Comparison of ENCODE assay signal across 15 cellular contexts in the genomic region with DNA sequence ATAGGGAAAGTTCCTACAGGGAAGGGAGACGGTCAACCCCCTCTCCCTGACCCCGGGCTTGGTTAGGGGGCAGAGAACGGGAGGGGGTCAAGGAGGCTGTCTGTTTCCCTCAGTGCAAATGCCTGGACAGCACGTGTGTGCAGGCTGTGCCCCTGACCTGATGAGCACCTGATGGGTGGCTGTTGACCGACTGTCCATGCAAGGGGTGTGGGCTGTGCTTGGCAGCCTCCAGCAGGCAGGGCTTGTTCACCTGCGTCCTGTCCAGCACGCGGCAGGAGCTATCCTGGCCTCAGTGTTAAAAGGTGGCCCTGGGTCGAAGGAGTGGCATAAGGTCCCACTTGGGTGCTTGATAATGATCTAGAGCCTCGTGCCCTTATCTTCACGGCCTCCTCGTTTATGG.
"Had no signal": no experiment of that assay in that cellular context is flagged by ENCODE, and none has a peak within 500 bp of the region (broad histone marks: within the 10 kb centered on the region; RNA-seq: fewer than 3 reads in every experiment).

No MANE protein-coding gene starts in this region.

- H3K27ac ChIP-seq: foreskin keratinocyte, lower lobe of right lung, pancreas had no signal

- H3K9me3 ChIP-seq: esophagus squamous epithelium, lower lobe of right lung, pancreas had no signal

- DNase-seq: activated CD4-positive, alpha-beta T cell treated with anti-CD3 and anti-CD28 coated beads, Interleukin-2, amount 50 U/mL, for 1 hour; activated CD8-positive, alpha-beta memory T cell treated with anti-CD3 and anti-CD28 coated beads for 24 hours; esophagus squamous epithelium; foreskin keratinocyte; immature natural killer cell; lower lobe of right lung; midbrain; pancreas; stimulated activated CD4-positive, alpha-beta T cell treated with anti-CD3 and anti-CD28 coated beads, Interleukin-15, amount 100 ng/mL, for 24 hours; stimulated activated CD4-positive, alpha-beta T cell treated with anti-CD3 and anti-CD28 coated beads, Interleukin-4, amount 100 ng/mL, for 1 hour; stimulated activated naive B cell treated with anti-CD40 and anti-IgM and Interleukin-4, amounts not matched to agents 10 μg/mL and 1 μg/mL and 100 μg/mL, for 72 hours; T-cell; T-helper 9 cell; trophoblast cell had no signal

- H3K4me1 ChIP-seq: foreskin keratinocyte, lower lobe of right lung, pancreas had no signal

- H3K27me3 ChIP-seq: foreskin keratinocyte, pancreas had no signal

- H3K4me3 ChIP-seq: esophagus squamous epithelium, lower lobe of right lung, pancreas had no signal

- H3K36me3 ChIP-seq: esophagus squamous epithelium, lower lobe of right lung, pancreas had no signal

- ATAC-seq: activated CD4-positive, CD25-positive, alpha-beta regulatory T cell treated with anti-CD3 and anti-CD28 coated beads, Interleukin-2, amount 50 U/mL, for 24 hours; foreskin keratinocyte; pancreas; stimulated activated naive B cell treated with anti-CD40 and anti-IgM and Interleukin-4, amounts not matched to agents 10 μg/mL and 1 μg/mL and 100 μg/mL, for 72 hours; T-cell had no signal
